Comparison of ENCODE assay signal across 19 cellular contexts in the genomic region with DNA sequence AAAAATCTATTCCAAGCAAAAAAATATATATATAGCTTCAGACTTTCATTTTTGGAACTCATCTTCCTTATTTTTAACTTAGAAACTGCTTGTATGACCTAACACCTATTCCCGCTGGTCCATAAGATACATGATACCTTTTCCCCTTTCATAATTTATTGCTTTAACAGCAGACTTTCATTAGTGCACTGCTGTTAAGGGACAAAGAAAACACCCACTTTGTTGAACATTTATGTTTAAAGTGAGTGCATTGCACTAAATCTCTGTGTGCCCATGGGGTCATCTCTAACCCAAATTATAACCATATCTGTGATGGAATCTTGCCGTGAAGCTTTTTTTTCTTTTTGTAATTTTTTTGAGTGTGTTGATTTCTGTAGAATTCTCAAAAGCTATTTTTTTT.
"Had no signal": no experiment of that assay in that cellular context is flagged by ENCODE, and none has a peak within 500 bp of the region (broad histone marks: within the 10 kb centered on the region; RNA-seq: fewer than 3 reads in every experiment).

No MANE protein-coding gene starts in this region.

- H3K4me1 Mint-ChIP-seq: T-cell had no signal

- H3K4me1 ChIP-seq: SJSA1 had no signal

- H3K27ac Mint-ChIP-seq: T-cell had no signal

- H3K27ac ChIP-seq: SJSA1, SK-N-MC had no signal

- H3K36me3 ChIP-seq: SJSA1 had no signal

- H3K4me3 ChIP-seq: SJSA1, SK-N-MC had no signal

- H3K27me3 Mint-ChIP-seq: T-cell had no signal

- H3K4me3 Mint-ChIP-seq: T-cell had no signal

- H3K9me3 ChIP-seq: SJSA1 had no signal

- H3K36me3 Mint-ChIP-seq: T-cell had no signal

- DNase-seq: KBM-7, NCI-H1092, NCI-H1105 treated with DMSO at 0.1 percent for 48 hours, NCI-H1417 treated with DMSO at 0.1 percent for 48 hours, NCI-H146, NCI-H1694 treated with DMSO at 0.1 percent for 48 hours, NCI-H1930, NCI-H2081, NCI-H2227 treated with DMSO at 0.1 percent for 48 hours, NCI-H524, NCI-H526 treated with DMSO at 0.1 percent for 48 hours, NCI-H774, Right ventricle myocardium superior, RPMI8226, SIG-M5, SW 1271, T-cell had no signal
